In genomic region chr1:206663832-206664652, GRCh38 we compare ENCODE assay signal across 8 cellular contexts. TPM values are rescaled to one million over a fixed set of nuclear protein-coding genes. Genes with fewer than 3 reads are reported as not detected.
DNase-seq lines count a peak whose midpoint lies in the region; ATAC-seq and TF ChIP-seq lines count a peak whose summit lies in the region.

No MANE protein-coding gene starts in this region.

- ATAC-seq in HG03045 (IDR thresholded peaks at IDR 0.05; ENCODE audit: unreplicated experiment) = peak; percentile 54
- ATAC-seq in activated CD4-positive, alpha-beta T cell treated with anti-CD3 and anti-CD28 coated beads for 36 hours = peak; percentile 70
- ATAC-seq in HG02884 (IDR thresholded peaks at IDR 0.05; ENCODE audit: unreplicated experiment) = no peak

- no peaks in the 10 kb centered on the region for H3K9me3 ChIP-seq in ES-I3 (ENCODE audit: control insufficient read depth, insufficient read depth, low read length)

- intact Hi-C loops in activated CD4-positive, alpha-beta T cell treated with anti-CD3 and anti-CD28 coated beads for 36 hours (cut with DNase I, micrococcal nuclease) = loop anchor here (1.0 to 2.0 kb wide), 8 partner anchors 30 to 185 kb away; no protein-coding TSS in a partner anchor
- intact Hi-C loops in lower leg skin (cut with DNase I; ENCODE audit: low total_unique reads) = loop anchor here (5.0 kb wide), 1 partner anchor 177 kb away; no protein-coding TSS in a partner anchor

- H3K9me3 Mint-ChIP-seq in activated CD4-positive, alpha-beta T cell treated with anti-CD3 and anti-CD28 coated beads for 36 hours (ENCODE audit: low read depth) = no peaks in the 10 kb centered on the region

- H3K36me3 Mint-ChIP-seq in activated CD4-positive, alpha-beta T cell treated with anti-CD3 and anti-CD28 coated beads for 36 hours (ENCODE audit: low read depth) = no peaks in the 10 kb centered on the region

- CTCF ChIA-PET in activated CD4-positive, alpha-beta T cell treated with anti-CD3 and anti-CD28 coated beads for 36 hours (lab: Charles Lee) = interaction anchor here (0.6 to 27.4 kb wide), 75 partner anchors 10 to 564 kb away, joined by 3 to 564 read pairs (median 5); partner anchors contain the start of genes DYRK3, EIF2D, FCMR and IKBKE

- peak in 1 of 3 donors; percentile 75 for TF ChIP-seq CTCF in lower leg skin (IDR thresholded peaks at IDR 0.05)

- DNase-seq in NCI-H446 treated with DMSO at 0.1 percent for 48 hours (lab: John Stamatoyannopoulos, UW) = peak; percentile 57
- peak; percentile 83 for DNase-seq in activated CD4-positive, alpha-beta T cell treated with anti-CD3 and anti-CD28 coated beads for 36 hours
- DNase-seq in dedifferentiated amniotic fluid mesenchymal stem cell (ENCODE audit: extremely low spot score) = peak; percentile 51
- peak; percentile 68 to 89 for DNase-seq in lower leg skin (ENCODE audit: low spot score in 2 of 2)
- DNase-seq in stimulated activated CD8-positive, alpha-beta memory T cell treated with anti-CD3 and anti-CD28 coated beads, Interleukin-12 subunit alpha, Interleukin-12 subunit beta, amount 100 ng/mL, for 24 hours (ENCODE audit: extremely low read depth) = peak; percentile 37

- H3K27me3 Mint-ChIP-seq in activated CD4-positive, alpha-beta T cell treated with anti-CD3 and anti-CD28 coated beads for 36 hours = peaks cover 23% of the 10 kb centered on the region

- peak overlapping the region; percentile 29; the same call in 1 of the 2 replicates for H3K9ac ChIP-seq in ES-I3 (ENCODE audit: low read depth, low read length)

- no peak overlapping the region for H3K4me3 ChIP-seq in lower leg skin (ENCODE audit: low read depth, poor library complexity, severe bottlenecking)

- WGBS in lower leg skin, 2 donors = 12 to 17% methylated on average over 20 of the region's 20 CpGs

- peaks cover 28% of the 10 kb centered on the region for H3K4me1 Mint-ChIP-seq in activated CD4-positive, alpha-beta T cell treated with anti-CD3 and anti-CD28 coated beads for 36 hours

- no peak for TF ChIP-seq POLR2A in lower leg skin (IDR thresholded peaks at IDR 0.05)

- no peaks in the 10 kb centered on the region for H3K4me1 ChIP-seq in ES-I3 (ENCODE audit: insufficient read depth, low read length)

- H3K4me3 Mint-ChIP-seq in activated CD4-positive, alpha-beta T cell treated with anti-CD3 and anti-CD28 coated beads for 36 hours = no peak overlapping the region

- no peaks in the 10 kb centered on the region for H3K36me3 ChIP-seq in ES-I3 (ENCODE audit: insufficient read depth, low read length)

- no peak overlapping the region for H3K27ac Mint-ChIP-seq in activated CD4-positive, alpha-beta T cell treated with anti-CD3 and anti-CD28 coated beads for 36 hours

- POLR2A ChIA-PET in activated CD4-positive, alpha-beta T cell treated with anti-CD3 and anti-CD28 coated beads for 36 hours (lab: Charles Lee) = interaction anchor here (0.6 to 1.1 kb wide), 6 partner anchors 9 to 83 kb away, joined by 3 to 4 read pairs (median 3); no protein-coding TSS in a partner anchor

RNA-seq across cellular contexts. Expression of gene MAPKAPK2, which starts 20.7 kb away (rescaled TPM):
- total RNA-seq in activated CD4-positive, alpha-beta T cell treated with anti-CD3 and anti-CD28 coated beads for 36 hours = 10 to 100 TPM; 62.8 to 64.7 TPM
- 10 to 100 TPM; 40.0 to 62.4 (median 52.4) TPM for total RNA-seq in lower leg skin

RNA-seq across cellular contexts. Expression of gene DYRK3, which starts 28.7 kb away (rescaled TPM):
- 1 to 10 TPM; 8.3 to 8.7 TPM for total RNA-seq in activated CD4-positive, alpha-beta T cell treated with anti-CD3 and anti-CD28 coated beads for 36 hours
- total RNA-seq in lower leg skin = 1 to 10 TPM; 1.4 to 4.7 (median 3.2) TPM

RNA-seq across cellular contexts. Expression of gene EIF2D, which starts 51.8 kb away (rescaled TPM):
- total RNA-seq in activated CD4-positive, alpha-beta T cell treated with anti-CD3 and anti-CD28 coated beads for 36 hours = 100 to 1,000 TPM in 1 of 2 experiments, 10 to 100 TPM in 1; 91.2 to 100 TPM
- 10 to 100 TPM; 39.7 to 57.3 (median 53.1) TPM for total RNA-seq in lower leg skin
